In the genomic region with DNA sequence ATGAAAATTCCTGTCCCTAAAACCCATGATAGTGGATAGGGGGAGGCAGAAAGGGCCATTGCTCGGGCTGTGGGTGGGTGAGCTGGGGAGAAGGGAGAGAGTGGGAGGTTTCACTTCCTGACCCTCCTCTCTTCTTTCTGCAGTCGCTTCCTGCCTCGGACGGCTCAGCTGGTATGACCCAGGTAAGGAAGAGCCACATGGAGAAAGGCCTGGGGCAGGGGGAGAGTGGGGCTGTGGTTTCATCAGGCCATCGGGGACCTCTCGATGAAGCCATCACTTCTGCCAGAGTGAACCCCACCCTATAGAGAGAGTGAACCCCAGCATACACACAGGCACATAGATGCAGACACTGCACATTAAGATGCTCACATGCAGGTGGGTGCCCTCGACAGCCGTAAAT, we compare ENCODE assay signal across 29 cellular contexts. TPM values are rescaled to one million over a fixed set of nuclear protein-coding genes. Genes with fewer than 3 reads are reported as not detected.
DNase-seq lines count a peak whose midpoint lies in the region; ATAC-seq, FAIRE-seq and TF ChIP-seq lines count a peak whose summit lies in the region.
"Had no signal": no experiment of that assay in that cellular context is flagged by ENCODE, and none has a peak within 500 bp of the region (broad histone marks: within the 10 kb centered on the region; RNA-seq: fewer than 3 reads in every experiment).

No MANE protein-coding gene starts in this region.

- TF ChIP-seq CTCF in activated CD8-positive, alpha-beta T cell treated with anti-CD3 and anti-CD28 coated beads for 36 hours (IDR thresholded peaks at IDR 0.05) = no peak
- no peak for TF ChIP-seq CTCF in kidney (IDR thresholded peaks at IDR 0.05; ENCODE audit: borderline replicate concordance, extremely low read depth, insufficient read depth)

- peak overlapping the region; percentile 98 for H3K27ac Mint-ChIP-seq in activated CD4-positive, alpha-beta T cell treated with anti-CD3 and anti-CD28 coated beads for 36 hours
- H3K27ac Mint-ChIP-seq in CD4-positive, CD25-positive, alpha-beta regulatory T cell = peak overlapping the region; percentile 53 to 88 (median 75)
- H3K27ac Mint-ChIP-seq in activated CD8-positive, alpha-beta T cell treated with anti-CD3 and anti-CD28 coated beads for 36 hours = peak overlapping the region; percentile 44
- peak overlapping the region; percentile 32 to 70 for H3K27ac Mint-ChIP-seq in effector memory CD8-positive, alpha-beta T cell

- H3K4me1 Mint-ChIP-seq in activated CD4-positive, alpha-beta T cell treated with anti-CD3 and anti-CD28 coated beads for 36 hours = peaks cover 94% of the 10 kb centered on the region
- H3K4me1 Mint-ChIP-seq in CD4-positive, CD25-positive, alpha-beta regulatory T cell = peaks cover 17 to 89% (median 73%) of the 10 kb centered on the region in 4 donors
- peaks cover 89% of the 10 kb centered on the region for H3K4me1 Mint-ChIP-seq in activated CD8-positive, alpha-beta T cell treated with anti-CD3 and anti-CD28 coated beads for 36 hours (ENCODE audit: low read depth)
- H3K4me1 Mint-ChIP-seq in effector memory CD8-positive, alpha-beta T cell (ENCODE audit: low read depth in 2 of 2) = peaks cover 43 to 60% of the 10 kb centered on the region in 2 donors

- no peaks in the 10 kb centered on the region for H3K9me3 ChIP-seq in CD4-positive, CD25-positive, alpha-beta regulatory T cell (ENCODE audit: control insufficient read depth in 2 of 2, low read length in 2 of 2)
- H3K9me3 ChIP-seq in kidney (ENCODE audit: control insufficient read depth in 1 of 2, low read length in 2 of 2) = no peaks in the 10 kb centered on the region
- H3K9me3 ChIP-seq: gastroesophageal sphincter, right lobe of liver, transverse colon had no signal

- peak overlapping the region; percentile 32 for H3K4me3 Mint-ChIP-seq in activated CD4-positive, alpha-beta T cell treated with anti-CD3 and anti-CD28 coated beads for 36 hours
- H3K4me3 Mint-ChIP-seq in CD4-positive, CD25-positive, alpha-beta regulatory T cell = peak overlapping the region; percentile 12 to 75 (median 54)
- no peak overlapping the region for H3K4me3 Mint-ChIP-seq in activated CD8-positive, alpha-beta T cell treated with anti-CD3 and anti-CD28 coated beads for 36 hours
- H3K4me3 Mint-ChIP-seq in effector memory CD8-positive, alpha-beta T cell = peak overlapping the region; percentile 31 to 46
- H3K4me3 Mint-ChIP-seq: naive B cell had no signal

- peak overlapping the region; percentile 58 for H3K4me3 ChIP-seq in CD4-positive, CD25-positive, alpha-beta regulatory T cell (ENCODE audit: low read depth, low read length)
- H3K4me3 ChIP-seq in kidney (ENCODE audit: low read length in 2 of 2) = no peak overlapping the region
- H3K4me3 ChIP-seq: gastroesophageal sphincter, right lobe of liver, transverse colon had no signal

- no peaks in the 10 kb centered on the region for H3K27me3 ChIP-seq in CD4-positive, CD25-positive, alpha-beta regulatory T cell (ENCODE audit: control insufficient read depth, insufficient read depth, low read length)
- H3K27me3 ChIP-seq: gastroesophageal sphincter, right lobe of liver, transverse colon had no signal

- no peak for DNase-seq in activated CD4-positive, alpha-beta T cell treated with anti-CD3 and anti-CD28 coated beads for 36 hours
- DNase-seq in activated CD4-positive, alpha-beta T cell treated with anti-CD3 and anti-CD28 coated beads, Interleukin-2, amount 50 U/mL, for 1 hour = no peak
- peak in 1 of 3 donors; percentile 45 for DNase-seq in CD4-positive, CD25-positive, alpha-beta regulatory T cell
- DNase-seq in activated CD8-positive, alpha-beta T cell treated with anti-CD3 and anti-CD28 coated beads for 36 hours = peak; percentile 37
- no peak for DNase-seq in effector memory CD8-positive, alpha-beta T cell
- DNase-seq in kidney (no peak), urothelium cell line (ENCODE audit: low spot score) (no peak)
- DNase-seq in activated CD8-positive, alpha-beta memory T cell treated with anti-CD3 and anti-CD28 coated beads, Interleukin-2, amount 50 U/mL, for 4 hours = no peak
- DNase-seq: amniotic stem cell; C1 segment of cervical spinal cord; DMS79; HCEC 1CT; mammary epithelial cell; naive B cell; NCI-H1417; NCI-H2107; NCI-H524 treated with DMSO at 0.1 percent for 48 hours; SHP77; stimulated activated naive CD4-positive, alpha-beta T cell treated with Interleukin-2 at 50 U/mL for 16 hours; transverse colon had no signal

- no peaks in the 10 kb centered on the region for H3K27me3 Mint-ChIP-seq in activated CD4-positive, alpha-beta T cell treated with anti-CD3 and anti-CD28 coated beads for 36 hours
- H3K27me3 Mint-ChIP-seq in CD4-positive, CD25-positive, alpha-beta regulatory T cell = peaks cover 5% of the 10 kb centered on the region
- H3K27me3 Mint-ChIP-seq in activated CD8-positive, alpha-beta T cell treated with anti-CD3 and anti-CD28 coated beads for 36 hours = no peaks in the 10 kb centered on the region
- H3K27me3 Mint-ChIP-seq in effector memory CD8-positive, alpha-beta T cell = no peaks in the 10 kb centered on the region
- H3K27me3 Mint-ChIP-seq: naive B cell had no signal

- no peak for ATAC-seq in activated CD4-positive, alpha-beta T cell treated with anti-CD3 and anti-CD28 coated beads for 36 hours
- no peak for ATAC-seq in CD4-positive, CD25-positive, alpha-beta regulatory T cell (ENCODE audit: low read depth in 2 of 2)
- ATAC-seq in activated CD8-positive, alpha-beta T cell treated with anti-CD3 and anti-CD28 coated beads for 36 hours = no peak
- no peak for ATAC-seq in effector memory CD8-positive, alpha-beta T cell (replicated peaks)
- ATAC-seq: esophagus mucosa, gastroesophageal sphincter, HepG2, right lobe of liver had no signal

- FAIRE-seq in kidney (lab: Jason Lieb, UNC) = no peak
- no peak for FAIRE-seq in urothelium cell line (lab: Jason Lieb, UNC)
- FAIRE-seq: HepG2 had no signal

- intact Hi-C loops in activated CD4-positive, alpha-beta T cell treated with anti-CD3 and anti-CD28 coated beads for 36 hours (cut with DNase I, micrococcal nuclease) = loop anchor here (5.0 kb wide), 2 partner anchors 38 to 203 kb away; a partner anchor contains a TSS
- intact Hi-C loops in activated CD8-positive, alpha-beta T cell treated with anti-CD3 and anti-CD28 coated beads for 36 hours (cut with micrococcal nuclease) = loop anchor here (5.0 kb wide), 3 partner anchors 48 to 128 kb away; no protein-coding TSS in a partner anchor
- intact Hi-C loops in kidney (cut with DNase I) = no loop called here

- H3K27ac ChIP-seq in CD4-positive, CD25-positive, alpha-beta regulatory T cell (ENCODE audit: insufficient read depth, low read length, poor library complexity, severe bottlenecking) = peak overlapping the region; percentile 6
- H3K27ac ChIP-seq in kidney (ENCODE audit: low read depth in 2 of 2, low read length in 2 of 2) = no peak overlapping the region
- H3K27ac ChIP-seq: gastroesophageal sphincter, parathyroid adenoma, right lobe of liver, transverse colon, VCaP had no signal

- POLR2A ChIA-PET in activated CD4-positive, alpha-beta T cell treated with anti-CD3 and anti-CD28 coated beads for 36 hours (lab: Charles Lee) = interaction anchor here (1.1 kb wide), 1 partner anchor 129 kb away, joined by 3 read pairs; no protein-coding TSS in a partner anchor
- POLR2A ChIA-PET in activated CD8-positive, alpha-beta T cell treated with anti-CD3 and anti-CD28 coated beads for 36 hours (lab: Charles Lee) = interaction anchor here (0.9 to 9.6 kb wide), 5 partner anchors 10 to 143 kb away, joined by 3 to 65 read pairs (median 5); a partner anchor contains a TSS

- no peak overlapping the region for H3K9ac ChIP-seq in kidney (ENCODE audit: low read length in 2 of 2)
- H3K9ac ChIP-seq: parathyroid adenoma had no signal

- peaks cover 90% of the 10 kb centered on the region for H3K36me3 Mint-ChIP-seq in activated CD4-positive, alpha-beta T cell treated with anti-CD3 and anti-CD28 coated beads for 36 hours (ENCODE audit: low read depth)
- H3K36me3 Mint-ChIP-seq in CD4-positive, CD25-positive, alpha-beta regulatory T cell = peaks cover 65% of the 10 kb centered on the region
- H3K36me3 Mint-ChIP-seq in activated CD8-positive, alpha-beta T cell treated with anti-CD3 and anti-CD28 coated beads for 36 hours (ENCODE audit: low read depth) = peaks cover 90% of the 10 kb centered on the region
- peaks cover 61% of the 10 kb centered on the region for H3K36me3 Mint-ChIP-seq in effector memory CD8-positive, alpha-beta T cell (ENCODE audit: insufficient read depth)

- H3K36me3 ChIP-seq in CD4-positive, CD25-positive, alpha-beta regulatory T cell (ENCODE audit: control insufficient read depth, insufficient read depth, low read length) = peaks cover 70% of the 10 kb centered on the region
- H3K36me3 ChIP-seq in kidney (ENCODE audit: control insufficient read depth in 1 of 2, insufficient read depth in 2 of 2, low read length in 2 of 2) = no peaks in the 10 kb centered on the region
- H3K36me3 ChIP-seq: right lobe of liver, transverse colon had no signal

- H3K4me1 ChIP-seq in CD4-positive, CD25-positive, alpha-beta regulatory T cell (ENCODE audit: control insufficient read depth, insufficient read depth, low read length, poor library complexity, severe bottlenecking) = peaks cover 81% of the 10 kb centered on the region
- no peaks in the 10 kb centered on the region for H3K4me1 ChIP-seq in kidney (ENCODE audit: control insufficient read depth in 1 of 2, insufficient read depth in 1 of 2, low read depth in 1 of 2, low read length in 2 of 2)
- H3K4me1 ChIP-seq: parathyroid adenoma, right lobe of liver, transverse colon had no signal

- H3K9me3 Mint-ChIP-seq in activated CD4-positive, alpha-beta T cell treated with anti-CD3 and anti-CD28 coated beads for 36 hours (ENCODE audit: low read depth) = peaks cover 3% of the 10 kb centered on the region
- H3K9me3 Mint-ChIP-seq in CD4-positive, CD25-positive, alpha-beta regulatory T cell = no peaks in the 10 kb centered on the region
- H3K9me3 Mint-ChIP-seq in activated CD8-positive, alpha-beta T cell treated with anti-CD3 and anti-CD28 coated beads for 36 hours = peaks cover 4% of the 10 kb centered on the region
- H3K9me3 Mint-ChIP-seq in effector memory CD8-positive, alpha-beta T cell = no peaks in the 10 kb centered on the region
- H3K9me3 Mint-ChIP-seq: naive B cell had no signal

- CTCF ChIA-PET in activated CD4-positive, alpha-beta T cell treated with anti-CD3 and anti-CD28 coated beads for 36 hours (lab: Charles Lee) = interaction anchor here (1.0 to 1.2 kb wide), 2 partner anchors 38 to 120 kb away, joined by 3 read pairs; no protein-coding TSS in a partner anchor
- CTCF ChIA-PET in activated CD8-positive, alpha-beta T cell treated with anti-CD3 and anti-CD28 coated beads for 36 hours (lab: Charles Lee) = interaction anchor here (0.6 to 1.4 kb wide), 3 partner anchors 42 to 91 kb away, joined by 3 read pairs; no protein-coding TSS in a partner anchor

RNA-seq across cellular contexts. Expression of a gene that starts 12.6 kb away (rescaled TPM):
- total RNA-seq in activated CD4-positive, alpha-beta T cell treated with anti-CD3 and anti-CD28 coated beads for 36 hours = 100 to 1,000 TPM; 298 to 399 TPM
- total RNA-seq in CD4-positive, CD25-positive, alpha-beta regulatory T cell = 390 TPM
- polyA plus RNA-seq in CD4-positive, CD25-positive, alpha-beta regulatory T cell = 100 to 1,000 TPM; 150 to 253 (median 213) TPM
- 100 to 1,000 TPM; 214 to 215 TPM for total RNA-seq in activated CD8-positive, alpha-beta T cell treated with anti-CD3 and anti-CD28 coated beads for 36 hours
- 2.9 TPM for total RNA-seq in kidney
- 0.26 TPM for polyA plus RNA-seq in kidney (ENCODE audit: insufficient read depth, low read depth, low replicate concordance)
- total RNA-seq: A172, cardiac septum, HepG2, kidney epithelial cell, mammary epithelial cell had no signal
- polyA plus RNA-seq: HepG2, mammary epithelial cell had no signal

RNA-seq across cellular contexts. Expression of a gene that starts 46.3 kb away (rescaled TPM):
- 10 to 100 TPM in 1 of 2 experiments, 1 to 10 TPM in 1; 9.5 to 10.6 TPM for total RNA-seq in activated CD4-positive, alpha-beta T cell treated with anti-CD3 and anti-CD28 coated beads for 36 hours
- total RNA-seq in CD4-positive, CD25-positive, alpha-beta regulatory T cell = 2.8 TPM
- polyA plus RNA-seq in CD4-positive, CD25-positive, alpha-beta regulatory T cell = under 1 TPM; 0.30 to 0.68 (median 0.60) TPM
- 1 to 10 TPM; 6.6 to 7.2 TPM for total RNA-seq in activated CD8-positive, alpha-beta T cell treated with anti-CD3 and anti-CD28 coated beads for 36 hours
- 31.8 TPM for total RNA-seq in kidney
- polyA plus RNA-seq in kidney (ENCODE audit: insufficient read depth, low read depth, low replicate concordance) = 13.9 TPM

Comparison
In these comparisons a context has a peak if more than half of its experiments do, and no peak if none do; other contexts are left out.
1. H3K27ac Mint-ChIP-seq: peak in every context shown above with its lines; median percentile 98 in activated CD4-positive, alpha-beta T cell treated with anti-CD3 and anti-CD28 coated beads for 36 hours; 75 in CD4-positive, CD25-positive, alpha-beta regulatory T cell; 51 in effector memory CD8-positive, alpha-beta T cell; 44 in activated CD8-positive, alpha-beta T cell treated with anti-CD3 and anti-CD28 coated beads for 36 hours.
2. RNA of a gene that starts 12.6 kb away (total RNA-seq): 298 to 399 TPM in activated CD4-positive, alpha-beta T cell treated with anti-CD3 and anti-CD28 coated beads for 36 hours, 390 TPM in CD4-positive, CD25-positive, alpha-beta regulatory T cell (single experiment) and 214 to 215 TPM in activated CD8-positive, alpha-beta T cell treated with anti-CD3 and anti-CD28 coated beads for 36 hours; 2.9 TPM in kidney (single experiment); every median in the first group is over 10 times any median in the second.